ENCODE assay signal across 7 cellular contexts in genomic region chr15:44537728-44538240, GRCh38. TPM values are rescaled to one million over a fixed set of nuclear protein-coding genes. Genes with fewer than 3 reads are reported as not detected.
DNase-seq lines count a peak whose midpoint lies in the region; ATAC-seq and TF ChIP-seq lines count a peak whose summit lies in the region.

No MANE protein-coding gene starts in this region.

- POLR2A ChIA-PET in OCI-LY7 (lab: Charles Lee), result interaction anchor here (0.6 to 1.4 kb wide), 4 partner anchors 12 to 854 kb away, joined by 3 to 4 read pairs (median 4); no protein-coding TSS in a partner anchor

- H3K27me3 Mint-ChIP-seq in mesothelial cell of epicardium (ENCODE audit: low read depth), result no peaks in the 10 kb centered on the region

- peak overlapping the region; percentile 82 for H3K4me3 Mint-ChIP-seq in mesothelial cell of epicardium

- H3K27ac ChIP-seq in GM23248 (peak overlapping the region; percentile 95), OCI-LY7 (ENCODE audit: low read depth, low read length, poor library complexity, severe bottlenecking) (peak overlapping the region; percentile 70)

- H3K9me3 Mint-ChIP-seq in mesothelial cell of epicardium, result no peaks in the 10 kb centered on the region

- H3K9me3 ChIP-seq in GM23248 (ENCODE audit: low read depth), result no peaks in the 10 kb centered on the region
- H3K9me3 ChIP-seq in OCI-LY7 (ENCODE audit: low read length), result no peaks in the 10 kb centered on the region

- H3K4me1 ChIP-seq in GM23248 (ENCODE audit: insufficient read depth) (peaks cover 43% of the 10 kb centered on the region), OCI-LY7 (ENCODE audit: insufficient read depth, low read length, poor library complexity, severe bottlenecking) (peaks cover 14% of the 10 kb centered on the region)

- no peaks in the 10 kb centered on the region for H3K27me3 ChIP-seq in GM23248 (replicated peaks; ENCODE audit: insufficient read depth)

- DNase-seq in GM23248 (no peak), OCI-LY7 (ENCODE audit: low spot score) (peak; percentile 27), choroid plexus epithelial cell (ENCODE audit: low read depth) (peak; percentile 47), mesothelial cell of epicardium (ENCODE audit: low spot score in 2 of 2, unreplicated experiment in 2 of 2) (no peak), G401 (ENCODE audit: low spot score) (no peak)

- H2AFZ ChIP-seq in GM23248, result peak overlapping the region; percentile 82
- H2AFZ ChIP-seq in OCI-LY7 (ENCODE audit: low read length), result peak overlapping the region; percentile 29; the same call in 1 of the 2 replicates

- H3K4me2 ChIP-seq in GM23248 (ENCODE audit: unreplicated experiment) (peak overlapping the region; percentile 90), OCI-LY7 (ENCODE audit: low read length) (peak overlapping the region; percentile 91)

- peak overlapping the region; percentile 95 for H3K9ac ChIP-seq in GM23248

- H3K9me2 ChIP-seq in GM23248 (ENCODE audit: insufficient read depth) (no peaks in the 10 kb centered on the region), OCI-LY7 (ENCODE audit: insufficient read depth, low read length) (no peaks in the 10 kb centered on the region)

- no peak for ATAC-seq in HG03135 (IDR thresholded peaks at IDR 0.05; ENCODE audit: unreplicated experiment)
- no peak for ATAC-seq in HG03378 (IDR thresholded peaks at IDR 0.05; ENCODE audit: unreplicated experiment)

- CTCF ChIA-PET in OCI-LY7 (lab: Charles Lee; ENCODE audit: unreplicated experiment), result interaction anchor here (1.0 kb wide), 1 partner anchor 8 kb away, joined by 3 read pairs; no protein-coding TSS in a partner anchor

- H3K27ac Mint-ChIP-seq in mesothelial cell of epicardium, result peak overlapping the region; percentile 92

- peaks cover 39% of the 10 kb centered on the region for H3K4me1 Mint-ChIP-seq in mesothelial cell of epicardium

- no peaks in the 10 kb centered on the region for H4K20me1 ChIP-seq in GM23248 (ENCODE audit: insufficient read depth)
- H4K20me1 ChIP-seq in OCI-LY7 (ENCODE audit: insufficient read depth, low read length), result peaks cover 24% of the 10 kb centered on the region; the same call in 1 of the 2 replicates

- intact Hi-C loops in OCI-LY7 (cut with micrococcal nuclease; ENCODE audit: unreplicated experiment), result loop anchor here (2.0 kb wide), 2 partner anchors 173 to 249 kb away; partner anchors contain the start of genes B2M, GOLM2 and PATL2

- H3K4me3 ChIP-seq in GM23248 (peak overlapping the region; percentile 92), OCI-LY7 (ENCODE audit: low read depth, low read length, poor library complexity, severe bottlenecking) (peak overlapping the region; percentile 83), choroid plexus epithelial cell (ENCODE audit: low read depth, low read length) (peak overlapping the region; percentile 72)

- H3K36me3 ChIP-seq in GM23248 (ENCODE audit: low read depth) (no peaks in the 10 kb centered on the region; the same call in none of the 2 replicates), OCI-LY7 (ENCODE audit: insufficient read depth, low read length) (peaks cover 44% of the 10 kb centered on the region)

- no TSS peak for BruUV-seq in OCI-LY7 (replicated peaks; lab: Mats Ljungman, UMichigan)

- TF ChIP-seq CTCF in OCI-LY7 (conservative IDR thresholded peaks at IDR 0.05; ENCODE audit: low read length) (0 out of 2 replicates have a peak, but pooled peaks have one; percentile 16), choroid plexus epithelial cell (conservative IDR thresholded peaks at IDR 0.05; ENCODE audit: low read depth, low read length) (no peak), mesothelial cell of epicardium (IDR thresholded peaks at IDR 0.05; ENCODE audit: unreplicated experiment) (no peak)

- in situ Hi-C loops in GM23248 (cut with MboI), result no loop called here
- in situ Hi-C loops in G401 (cut with HindIII; ENCODE audit: low sequenced_read_pairs), result no loop called here

- H3F3A ChIP-seq in GM23248 (ENCODE audit: insufficient read depth), result peaks cover 40% of the 10 kb centered on the region

- WGBS in GM23248 (ENCODE audit: low coverage in 1 of 2, low lambda C conversion rate in 2 of 2, missing lambda C conversion rate in 2 of 2), 2 experiments, result 9 to 12% methylated on average over 13 of the region's 13 CpGs

- peaks cover 10% of the 10 kb centered on the region for H3K36me3 Mint-ChIP-seq in mesothelial cell of epicardium

- H3K79me2 ChIP-seq in GM23248 (ENCODE audit: insufficient read depth) (peaks cover 73% of the 10 kb centered on the region), OCI-LY7 (ENCODE audit: insufficient read depth, low read depth, low read length) (peaks cover 53% of the 10 kb centered on the region)

RNA-seq across cellular contexts. Expression of gene EIF3J, which starts 0.8 kb away (rescaled TPM):
- total RNA-seq in GM23248 (2014; rRNA removed; shearing (Covaris generic)), result 25.2 and 37.8 TPM in 2 replicates
- 35.9 and 38.4 TPM in 2 replicates for polyA plus RNA-seq in GM23248 (2016; fragmentation: Nextera tagmentation; extraction: Ambion mirVana)
- total RNA-seq in OCI-LY7 (2014; rRNA removed; shearing (Covaris generic)), result 41.3 and 49.4 TPM in 2 replicates
- total RNA-seq in OCI-LY7 (2022), result 129 and 131 TPM in 2 replicates
- 75.7 to 80.2 TPM (median 77.8 TPM) in 3 replicates for total RNA-seq in mesothelial cell of epicardium
- 77.0 and 101 TPM in 2 replicates for total RNA-seq in G401 (2014; rRNA removed; shearing (Covaris generic))

Comparison
In these comparisons a context has a peak if more than half of its experiments do, and no peak if none do; other contexts are left out.
1. DNase-seq: peak in OCI-LY7 (single experiment) and choroid plexus epithelial cell (single experiment); none in GM23248 (single experiment), mesothelial cell of epicardium (0 of 2) and G401 (single experiment).
2. Peak in every context shown above with its lines, with median percentiles within 50 percentile points of each other: H3K4me3 ChIP-seq.